In the genomic region with DNA sequence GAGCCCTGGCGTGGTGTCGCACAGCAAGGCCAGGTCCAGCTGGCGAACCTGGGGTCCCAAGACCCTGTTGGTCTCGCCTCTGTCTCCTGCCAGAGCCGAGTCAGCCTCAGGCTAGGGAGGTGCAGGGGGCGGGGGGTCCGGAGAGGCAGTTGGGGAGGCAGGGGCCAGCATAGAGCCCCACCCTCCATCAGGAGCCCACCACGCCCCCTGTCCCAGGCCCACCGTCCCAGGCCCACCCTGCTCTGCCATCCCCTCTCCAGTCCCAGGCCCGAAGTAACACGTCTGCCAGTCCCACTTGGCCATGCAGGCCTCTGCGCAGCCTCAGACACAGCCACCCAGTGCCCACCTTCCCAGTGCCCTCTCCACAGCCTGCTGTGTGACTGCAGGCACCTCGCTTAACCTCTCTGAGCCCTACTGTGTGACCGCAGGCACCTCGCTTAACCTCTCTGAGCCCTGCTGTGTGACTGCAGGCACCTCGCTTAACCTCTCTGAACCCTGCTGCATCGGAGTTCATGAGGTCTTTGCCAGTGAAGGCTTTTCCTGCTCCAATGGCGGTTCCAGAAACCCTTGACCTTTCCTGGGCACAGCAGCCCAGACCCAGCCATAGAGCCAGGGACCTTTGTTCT, we compare ENCODE assay signal across 21 cellular contexts.
"Had no signal": no experiment of that assay in that cellular context is flagged by ENCODE, and none has a peak within 500 bp of the region (broad histone marks: within the 10 kb centered on the region; RNA-seq: fewer than 3 reads in every experiment).

No MANE protein-coding gene starts in this region.

- H3K79me2 ChIP-seq: hepatocyte had no signal

- H3K27ac ChIP-seq: coronary artery, foreskin keratinocyte, hepatocyte, skin epidermis, tibial artery, upper lobe of left lung, uterus had no signal

- H3K4me1 ChIP-seq: foreskin keratinocyte, tibial artery, upper lobe of left lung, uterus had no signal

- H3K9me3 ChIP-seq: tibial artery, upper lobe of left lung, uterus had no signal

- H3K27ac Mint-ChIP-seq: endodermal cell, naive B cell, nephron progenitor cell had no signal

- ATAC-seq: foreskin keratinocyte, left cardiac atrium, left ventricle myocardium superior, sciatic nerve had no signal

- H3K9me3 Mint-ChIP-seq: endodermal cell, naive B cell, nephron progenitor cell had no signal

- H2AFZ ChIP-seq: hepatocyte had no signal

- H3K36me3 ChIP-seq: tibial artery, upper lobe of left lung, uterus had no signal

- DNase-seq: effector CD4-positive, alpha-beta T cell; endodermal cell; erythroblast; foreskin keratinocyte; head of caudate nucleus; kidney; left cardiac atrium; left ventricle myocardium superior; mesenchymal stem cell; naive B cell; nephron progenitor cell; posterior cingulate gyrus; stimulated activated naive CD4-positive, alpha-beta T cell treated with Interleukin-2 at 50 U/mL for 16 hours; tibial artery; uterus had no signal

- H3K4me1 Mint-ChIP-seq: endodermal cell had no signal

- H3K4me3 Mint-ChIP-seq: endodermal cell, naive B cell, nephron progenitor cell had no signal

- H3K27me3 ChIP-seq: hepatocyte, tibial artery, upper lobe of left lung, uterus had no signal

- H3K4me3 ChIP-seq: coronary artery, hepatocyte, lung, skin epidermis, tibial artery, upper lobe of left lung, uterus had no signal

- H3K36me3 Mint-ChIP-seq: naive B cell had no signal

- H3K4me2 ChIP-seq: hepatocyte had no signal
